Comparison of ENCODE assay signal across 1 cellular context in genomic region chr6:8108031-8108660, GRCh38.
TF ChIP-seq lines count a peak whose summit lies in the region.

No MANE protein-coding gene starts in this region.

TF ChIP-seq in HepG2, 621 proteins besides CTCF, POLR2A, EP300 and RAD21 (continued from another document and continues in another):
- TF ChIP-seq HOMEZ (CRISPR knock-in tag; IDR thresholded peaks at IDR 0.05; ENCODE audit: low read depth) = peak; percentile 88
- peak; percentile 33; the same call in 1 of the 2 replicates for TF ChIP-seq ELF3 (CRISPR knock-in tag; IDR thresholded peaks at IDR 0.05)
- TF ChIP-seq SALL1 (CRISPR knock-in tag; IDR thresholded peaks at IDR 0.05) = peak; percentile 95
- TF ChIP-seq BORCS8-MEF2B (CRISPR knock-in tag; IDR thresholded peaks at IDR 0.05) = no peak
- no peak for TF ChIP-seq THAP11 (CRISPR knock-in tag; IDR thresholded peaks at IDR 0.05)
- TF ChIP-seq ZNF768 (CRISPR knock-in tag; IDR thresholded peaks at IDR 0.05) = 0 out of 2 replicates have a peak, but pooled peaks have one; percentile 25
- no peak for TF ChIP-seq LCORL (IDR thresholded peaks at IDR 0.05)
- peak; percentile 10; the same call in 1 of the 2 replicates for TF ChIP-seq LCORL (CRISPR knock-in tag; IDR thresholded peaks at IDR 0.05)
- no peak for TF ChIP-seq ZFP37 (CRISPR knock-in tag; IDR thresholded peaks at IDR 0.05; ENCODE audit: borderline replicate concordance)
- TF ChIP-seq, protein P1, sequence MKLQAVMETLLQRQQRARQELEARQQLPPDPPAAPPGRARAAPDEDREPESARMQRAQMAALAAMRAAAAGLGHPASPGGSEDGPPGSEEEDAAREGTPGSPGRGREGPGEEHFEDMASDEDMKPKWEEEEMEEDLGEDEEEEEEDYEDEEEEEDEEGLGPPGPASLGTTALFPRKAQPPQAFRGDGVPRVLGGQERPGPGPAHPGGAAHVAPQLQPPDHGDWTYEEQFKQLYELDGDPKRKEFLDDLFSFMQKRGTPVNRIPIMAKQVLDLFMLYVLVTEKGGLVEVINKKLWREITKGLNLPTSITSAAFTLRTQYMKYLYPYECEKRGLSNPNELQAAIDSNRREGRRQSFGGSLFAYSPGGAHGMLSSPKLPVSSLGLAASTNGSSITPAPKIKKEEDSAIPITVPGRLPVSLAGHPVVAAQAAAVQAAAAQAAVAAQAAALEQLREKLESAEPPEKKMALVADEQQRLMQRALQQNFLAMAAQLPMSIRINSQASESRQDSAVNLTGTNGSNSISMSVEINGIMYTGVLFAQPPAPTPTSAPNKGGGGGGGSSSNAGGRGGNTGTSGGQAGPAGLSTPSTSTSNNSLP (IDR thresholded peaks at IDR 0.05; ENCODE audit: low read depth, low read length) = peak; percentile 96
- peak; percentile 59; the same call in 1 of the 2 replicates for TF ChIP-seq HMGXB3 (CRISPR knock-in tag; IDR thresholded peaks at IDR 0.05; ENCODE audit: borderline replicate concordance)
- peak; percentile 23; the same call in 1 of the 2 replicates for TF ChIP-seq ZNF788 (CRISPR knock-in tag; IDR thresholded peaks at IDR 0.05; ENCODE audit: borderline replicate concordance)
- no peak for TF ChIP-seq SYNCRIP (IDR thresholded peaks at IDR 0.05; ENCODE audit: insufficient read depth, low read depth, low read length)
- TF ChIP-seq ZNF460 (CRISPR knock-in tag; IDR thresholded peaks at IDR 0.05; ENCODE audit: borderline replicate concordance) = no peak
- no peak for TF ChIP-seq ETV6 (CRISPR knock-in tag; conservative IDR thresholded peaks at IDR 0.05)
- no peak for TF ChIP-seq NBN (conservative IDR thresholded peaks at IDR 0.05)
- no peak for TF ChIP-seq TBX3 (IDR thresholded peaks at IDR 0.05; ENCODE audit: borderline replicate concordance)
- TF ChIP-seq MIER3 (CRISPR knock-in tag; IDR thresholded peaks at IDR 0.05; ENCODE audit: borderline replicate concordance) = 0 out of 2 replicates have a peak, but pooled peaks have one; percentile 66
- peak; percentile 67 for TF ChIP-seq ZMYM3 (CRISPR knock-in tag; IDR thresholded peaks at IDR 0.05)
- no peak for TF ChIP-seq ELK4 (CRISPR knock-in tag; IDR thresholded peaks at IDR 0.05; ENCODE audit: borderline replicate concordance)
- TF ChIP-seq MEF2D (CRISPR knock-in tag; IDR thresholded peaks at IDR 0.05) = peak; percentile 67; the same call in 1 of the 2 replicates
- 0 out of 2 replicates have a peak, but pooled peaks have one; percentile 30 for TF ChIP-seq BCL6 (CRISPR knock-in tag; IDR thresholded peaks at IDR 0.05)
- TF ChIP-seq ZNF7 (CRISPR knock-in tag; IDR thresholded peaks at IDR 0.05) = peak; percentile 62
- TF ChIP-seq YEATS4 (CRISPR knock-in tag; IDR thresholded peaks at IDR 0.05; ENCODE audit: borderline replicate concordance) = no peak
- no peak for TF ChIP-seq GABPA (IDR thresholded peaks at IDR 0.05; ENCODE audit: low read depth, low read length)
- TF ChIP-seq GABPA (CRISPR knock-in tag; IDR thresholded peaks at IDR 0.05; ENCODE audit: low read depth) = 0 out of 2 replicates have a peak, but pooled peaks have one; percentile 20
- TF ChIP-seq TBX2 (CRISPR knock-in tag; IDR thresholded peaks at IDR 0.05; ENCODE audit: borderline replicate concordance) = peak; percentile 58; the same call in 1 of the 2 replicates
- TF ChIP-seq EZH2 (conservative IDR thresholded peaks at IDR 0.05; ENCODE audit: low read depth, low read length) = no peak
- TF ChIP-seq ZNF274 (CRISPR knock-in tag; IDR thresholded peaks at IDR 0.05) = no peak
- TF ChIP-seq NR2F1 (CRISPR knock-in tag; IDR thresholded peaks at IDR 0.05) = peak in 1 of 2 experiments; percentile 67; a peak in 2 of 4 replicates
- TF ChIP-seq NR2F6 (IDR thresholded peaks at IDR 0.05) = peak; percentile 63
- peak; percentile 87 for TF ChIP-seq NR2F6 (CRISPR knock-in tag; IDR thresholded peaks at IDR 0.05)
- peak; percentile 49; the same call in 1 of the 2 replicates for TF ChIP-seq RXRB (CRISPR knock-in tag; IDR thresholded peaks at IDR 0.05; ENCODE audit: borderline replicate concordance)
- TF ChIP-seq ZNF256 (CRISPR knock-in tag; conservative IDR thresholded peaks at IDR 0.05) = no peak
- no peak for TF ChIP-seq FOXA1 (IDR thresholded peaks at IDR 0.05)
- TF ChIP-seq FOXA1 (CRISPR knock-in tag; IDR thresholded peaks at IDR 0.05) = peak; percentile 79
- TF ChIP-seq KMT2A (CRISPR knock-in tag; IDR thresholded peaks at IDR 0.05) = no peak
- TF ChIP-seq SIN3A (IDR thresholded peaks at IDR 0.05; ENCODE audit: borderline replicate concordance, low read depth, low read length) = 0 out of 2 replicates have a peak, but pooled peaks have one; percentile 29
- TF ChIP-seq AHDC1 (CRISPR knock-in tag; IDR thresholded peaks at IDR 0.05; ENCODE audit: borderline replicate concordance) = peak; percentile 56; the same call in 1 of the 2 replicates
- TF ChIP-seq, protein P2, sequence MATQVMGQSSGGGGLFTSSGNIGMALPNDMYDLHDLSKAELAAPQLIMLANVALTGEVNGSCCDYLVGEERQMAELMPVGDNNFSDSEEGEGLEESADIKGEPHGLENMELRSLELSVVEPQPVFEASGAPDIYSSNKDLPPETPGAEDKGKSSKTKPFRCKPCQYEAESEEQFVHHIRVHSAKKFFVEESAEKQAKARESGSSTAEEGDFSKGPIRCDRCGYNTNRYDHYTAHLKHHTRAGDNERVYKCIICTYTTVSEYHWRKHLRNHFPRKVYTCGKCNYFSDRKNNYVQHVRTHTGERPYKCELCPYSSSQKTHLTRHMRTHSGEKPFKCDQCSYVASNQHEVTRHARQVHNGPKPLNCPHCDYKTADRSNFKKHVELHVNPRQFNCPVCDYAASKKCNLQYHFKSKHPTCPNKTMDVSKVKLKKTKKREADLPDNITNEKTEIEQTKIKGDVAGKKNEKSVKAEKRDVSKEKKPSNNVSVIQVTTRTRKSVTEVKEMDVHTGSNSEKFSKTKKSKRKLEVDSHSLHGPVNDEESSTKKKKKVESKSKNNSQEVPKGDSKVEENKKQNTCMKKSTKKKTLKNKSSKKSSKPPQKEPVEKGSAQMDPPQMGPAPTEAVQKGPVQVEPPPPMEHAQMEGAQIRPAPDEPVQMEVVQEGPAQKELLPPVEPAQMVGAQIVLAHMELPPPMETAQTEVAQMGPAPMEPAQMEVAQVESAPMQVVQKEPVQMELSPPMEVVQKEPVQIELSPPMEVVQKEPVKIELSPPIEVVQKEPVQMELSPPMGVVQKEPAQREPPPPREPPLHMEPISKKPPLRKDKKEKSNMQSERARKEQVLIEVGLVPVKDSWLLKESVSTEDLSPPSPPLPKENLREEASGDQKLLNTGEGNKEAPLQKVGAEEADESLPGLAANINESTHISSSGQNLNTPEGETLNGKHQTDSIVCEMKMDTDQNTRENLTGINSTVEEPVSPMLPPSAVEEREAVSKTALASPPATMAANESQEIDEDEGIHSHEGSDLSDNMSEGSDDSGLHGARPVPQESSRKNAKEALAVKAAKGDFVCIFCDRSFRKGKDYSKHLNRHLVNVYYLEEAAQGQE (IDR thresholded peaks at IDR 0.05; ENCODE audit: borderline replicate concordance in 1 of 2, low read depth in 1 of 2, low read length in 2 of 2) = no peak
- TF ChIP-seq CEBPB (IDR thresholded peaks at IDR 0.05; ENCODE audit: borderline replicate concordance, low read depth, low read length) = 0 out of 2 replicates have a peak, but pooled peaks have one; percentile 26
- peak; percentile 74 for TF ChIP-seq FOXA3 (CRISPR knock-in tag; IDR thresholded peaks at IDR 0.05)
- TF ChIP-seq ATF5 (CRISPR knock-in tag; IDR thresholded peaks at IDR 0.05; ENCODE audit: low read depth) = no peak
- TF ChIP-seq ZNF12 (CRISPR knock-in tag; IDR thresholded peaks at IDR 0.05) = peak; percentile 66; the same call in 1 of the 2 replicates
- TF ChIP-seq, protein P3, sequence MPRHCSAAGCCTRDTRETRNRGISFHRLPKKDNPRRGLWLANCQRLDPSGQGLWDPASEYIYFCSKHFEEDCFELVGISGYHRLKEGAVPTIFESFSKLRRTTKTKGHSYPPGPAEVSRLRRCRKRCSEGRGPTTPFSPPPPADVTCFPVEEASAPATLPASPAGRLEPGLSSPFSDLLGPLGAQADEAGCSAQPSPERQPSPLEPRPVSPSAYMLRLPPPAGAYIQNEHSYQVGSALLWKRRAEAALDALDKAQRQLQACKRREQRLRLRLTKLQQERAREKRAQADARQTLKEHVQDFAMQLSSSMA (CRISPR knock-in tag; IDR thresholded peaks at IDR 0.05) = no peak
- 0 out of 2 replicates have a peak, but pooled peaks have one; percentile 22 for TF ChIP-seq HIVEP1 (CRISPR knock-in tag; IDR thresholded peaks at IDR 0.05)
